In the genomic region with DNA sequence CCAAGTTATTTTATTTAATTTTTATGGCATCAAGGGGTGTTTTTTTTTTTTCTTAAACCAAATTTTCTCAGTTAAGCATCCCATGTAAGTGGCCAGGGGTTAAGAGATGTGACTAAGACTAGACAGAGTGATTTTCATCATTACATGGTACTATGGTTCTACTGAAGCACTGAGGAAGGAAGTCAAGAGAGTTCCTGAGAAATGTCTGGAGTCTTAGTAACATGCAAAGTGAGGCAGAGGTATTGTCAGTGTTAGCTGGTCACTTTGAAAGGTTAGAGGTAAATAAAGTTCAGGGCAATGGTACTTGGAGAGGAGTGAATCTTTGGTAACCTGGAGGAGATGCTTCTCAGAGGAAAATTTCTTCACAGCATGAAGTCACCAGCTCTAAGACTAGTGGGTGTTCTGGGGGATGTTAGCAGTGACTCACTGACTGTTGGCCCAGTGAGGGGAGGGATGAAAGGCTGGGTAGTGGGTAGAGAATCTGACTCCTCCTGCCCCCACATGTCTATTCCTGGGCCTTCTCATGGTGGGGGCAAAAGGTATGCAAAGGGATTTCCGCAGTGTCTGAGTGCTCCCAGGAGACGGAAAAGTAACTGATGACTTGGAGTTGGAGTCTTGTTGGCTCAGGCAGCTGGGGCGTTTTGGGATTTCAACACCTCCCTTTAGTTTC, we compare ENCODE assay signal across 20 cellular contexts. TPM values are rescaled to one million over a fixed set of nuclear protein-coding genes. Genes with fewer than 3 reads are reported as not detected.
DNase-seq lines count a peak whose midpoint lies in the region; TF ChIP-seq lines count a peak whose summit lies in the region.
"Had no signal": no experiment of that assay in that cellular context is flagged by ENCODE, and none has a peak within 500 bp of the region (broad histone marks: within the 10 kb centered on the region; RNA-seq: fewer than 3 reads in every experiment).

No MANE protein-coding gene starts in this region.

- intact Hi-C loops in dendritic cell treated with granulocyte-macrophage colony-stimulating factor and Interleukin-4, amounts not matched to agents 40 ng/mL and 50 ng/mL, for 4 days (cut with micrococcal nuclease): no loop called here

- H3K4me2 ChIP-seq in Karpas-422 (ENCODE audit: low read depth, low read length, poor library complexity, severe bottlenecking): no peak overlapping the region

- H3K9me2 ChIP-seq in Karpas-422 (replicated peaks; ENCODE audit: insufficient read depth, low read length): no peaks in the 10 kb centered on the region

- H3K4me3 Mint-ChIP-seq in dendritic cell treated with granulocyte-macrophage colony-stimulating factor and Interleukin-4, amounts not matched to agents 40 ng/mL and 50 ng/mL, for 4 days: peak overlapping the region; percentile 51
- H3K4me3 Mint-ChIP-seq in chondrocyte (ENCODE audit: unreplicated experiment): no peak overlapping the region
- H3K4me3 Mint-ChIP-seq: CD4-positive, alpha-beta memory T cell; central memory CD8-positive, alpha-beta T cell had no signal

- no peaks in the 10 kb centered on the region for H3K27me3 ChIP-seq in Karpas-422 (ENCODE audit: low read length)
- H3K27me3 ChIP-seq: transverse colon had no signal

- no peaks in the 10 kb centered on the region for H4K20me1 ChIP-seq in Karpas-422 (ENCODE audit: insufficient read depth, low read depth, low read length)

- no peak overlapping the region for H2AFZ ChIP-seq in Karpas-422 (ENCODE audit: low read length)
- H2AFZ ChIP-seq: parathyroid adenoma had no signal

- H3K27me3 Mint-ChIP-seq in dendritic cell treated with granulocyte-macrophage colony-stimulating factor and Interleukin-4, amounts not matched to agents 40 ng/mL and 50 ng/mL, for 4 days: no peaks in the 10 kb centered on the region
- H3K27me3 Mint-ChIP-seq in chondrocyte (ENCODE audit: low read depth): peaks cover 38% of the 10 kb centered on the region

- H3K4me1 Mint-ChIP-seq in dendritic cell treated with granulocyte-macrophage colony-stimulating factor and Interleukin-4, amounts not matched to agents 40 ng/mL and 50 ng/mL, for 4 days (ENCODE audit: low read depth): peaks cover 52% of the 10 kb centered on the region
- no peaks in the 10 kb centered on the region for H3K4me1 Mint-ChIP-seq in chondrocyte (ENCODE audit: low read depth)
- H3K4me1 Mint-ChIP-seq: CD4-positive, alpha-beta memory T cell; central memory CD8-positive, alpha-beta T cell had no signal

- H3K9me3 ChIP-seq in Karpas-422 (ENCODE audit: low read length): no peaks in the 10 kb centered on the region
- H3K9me3 ChIP-seq: transverse colon had no signal

- H3K9ac ChIP-seq in Karpas-422 (ENCODE audit: low read length): no peak overlapping the region
- H3K9ac ChIP-seq: parathyroid adenoma had no signal

- H3K9me3 Mint-ChIP-seq in dendritic cell treated with granulocyte-macrophage colony-stimulating factor and Interleukin-4, amounts not matched to agents 40 ng/mL and 50 ng/mL, for 4 days: peaks cover 24% of the 10 kb centered on the region
- H3K9me3 Mint-ChIP-seq in chondrocyte (ENCODE audit: low read depth): peaks cover 15% of the 10 kb centered on the region
- H3K9me3 Mint-ChIP-seq: central memory CD8-positive, alpha-beta T cell had no signal

- peak; percentile 41 for DNase-seq in NK-92 treated with Interleukin-12 subunit alpha and Interleukin-12 subunit beta, amount 100 ng/mL, for 24 hours (lab: John Stamatoyannopoulos, UW)
- DNase-seq in NK-92 (lab: John Stamatoyannopoulos, UW; ENCODE audit: unreplicated experiment) (no peak), DMS153 (lab: John Stamatoyannopoulos, UW) (no peak), chondrocyte (ENCODE audit: low spot score) (no peak), Karpas-422 (no peak)
- DNase-seq in activated CD4-positive, alpha-beta T cell treated with anti-CD3 and anti-CD28 coated beads, Interleukin-2, amount 50 U/mL, for 48 hours: peak; percentile 26 to 48
- peak in 2 of 3 donors; percentile 29 to 31 for DNase-seq in stimulated activated CD4-positive, alpha-beta T cell treated with anti-CD3 and anti-CD28 coated beads, TNF-alpha, amount 100 ng/mL, for 48 hours (ENCODE audit: low read depth in 3 of 3)
- DNase-seq: 8988T; CD4-positive, alpha-beta memory T cell; glutamatergic neuron; NCI-H1436; NCI-H524; small intestine; transverse colon; WERI-Rb-1 had no signal

- no peaks in the 10 kb centered on the region for H3K36me3 ChIP-seq in Karpas-422 (ENCODE audit: insufficient read depth, low read length)
- H3K36me3 ChIP-seq: transverse colon, WERI-Rb-1 had no signal

- no peak overlapping the region for H3K4me3 ChIP-seq in Karpas-422 (ENCODE audit: low read length)
- H3K4me3 ChIP-seq: transverse colon had no signal

- no peaks in the 10 kb centered on the region for H3K79me2 ChIP-seq in Karpas-422 (ENCODE audit: low read length)
- H3K79me2 ChIP-seq: parathyroid adenoma had no signal

- no peaks in the 10 kb centered on the region for H3K4me1 ChIP-seq in Karpas-422 (ENCODE audit: low read length)
- H3K4me1 ChIP-seq: parathyroid adenoma, transverse colon had no signal

- H3K27ac ChIP-seq in Karpas-422 (ENCODE audit: low read length): no peak overlapping the region
- H3K27ac ChIP-seq: parathyroid adenoma, transverse colon, WERI-Rb-1 had no signal

- TF ChIP-seq CTCF in chondrocyte (IDR thresholded peaks at IDR 0.05): no peak

- peaks cover 16% of the 10 kb centered on the region for H3K36me3 Mint-ChIP-seq in dendritic cell treated with granulocyte-macrophage colony-stimulating factor and Interleukin-4, amounts not matched to agents 40 ng/mL and 50 ng/mL, for 4 days (ENCODE audit: low read depth)
- no peaks in the 10 kb centered on the region for H3K36me3 Mint-ChIP-seq in chondrocyte (ENCODE audit: low read depth)
- H3K36me3 Mint-ChIP-seq: CD4-positive, alpha-beta memory T cell had no signal

- H3K27ac Mint-ChIP-seq in dendritic cell treated with granulocyte-macrophage colony-stimulating factor and Interleukin-4, amounts not matched to agents 40 ng/mL and 50 ng/mL, for 4 days: peak overlapping the region; percentile 89
- no peak overlapping the region for H3K27ac Mint-ChIP-seq in chondrocyte (ENCODE audit: unreplicated experiment)
- H3K27ac Mint-ChIP-seq: CD4-positive, alpha-beta memory T cell had no signal

RNA-seq across cellular contexts. Expression of a gene that starts 23.3 kb away (rescaled TPM):
- not detected in 3 replicates for total RNA-seq in chondrocyte
- not detected in 2 replicates for total RNA-seq in Karpas-422 (2014; rRNA removed; shearing (Covaris generic); ENCODE audit: low replicate concordance)
- total RNA-seq: endothelial cell of umbilical vein had no signal

RNA-seq across cellular contexts. Expression of a gene that starts 36.3 kb away (rescaled TPM):
- total RNA-seq in chondrocyte: not detected in 3 replicates
- not detected in 2 replicates for total RNA-seq in Karpas-422 (2014; rRNA removed; shearing (Covaris generic); ENCODE audit: low replicate concordance)
- total RNA-seq: CD4-positive, alpha-beta memory T cell; endothelial cell of umbilical vein; mucosa of gallbladder; transverse colon had no signal

RNA-seq across cellular contexts. Expression of a gene that starts 45.1 kb away (rescaled TPM):
- not detected in 3 replicates for total RNA-seq in chondrocyte
- total RNA-seq in Karpas-422 (2014; rRNA removed; shearing (Covaris generic); ENCODE audit: low replicate concordance): not detected in 2 replicates
- total RNA-seq: CD4-positive, alpha-beta memory T cell; endothelial cell of umbilical vein; mucosa of gallbladder; transverse colon had no signal

RNA-seq across cellular contexts. Expression of a gene that starts 51.4 kb away (rescaled TPM):
- total RNA-seq in chondrocyte: not detected in 3 replicates
- total RNA-seq in Karpas-422 (2014; rRNA removed; shearing (Covaris generic); ENCODE audit: low replicate concordance): not detected in 2 replicates
- total RNA-seq: CD4-positive, alpha-beta memory T cell; endothelial cell of umbilical vein; mucosa of gallbladder; transverse colon had no signal

Comparison
In these comparisons a context has a peak if more than half of its experiments do, and no peak if none do; other contexts are left out.
1. DNase-seq: peak in NK-92 treated with Interleukin-12 subunit alpha and Interleukin-12 subunit beta, amount 100 ng/mL, for 24 hours (single experiment), activated CD4-positive, alpha-beta T cell treated with anti-CD3 and anti-CD28 coated beads, Interleukin-2, amount 50 U/mL, for 48 hours (2 of 2) and stimulated activated CD4-positive, alpha-beta T cell treated with anti-CD3 and anti-CD28 coated beads, TNF-alpha, amount 100 ng/mL, for 48 hours (2 of 3); none in NK-92 (single experiment), DMS153 (single experiment), chondrocyte (single experiment) and Karpas-422 (single experiment).